Comparison of ENCODE assay signal across 8 cellular contexts in the genomic region with DNA sequence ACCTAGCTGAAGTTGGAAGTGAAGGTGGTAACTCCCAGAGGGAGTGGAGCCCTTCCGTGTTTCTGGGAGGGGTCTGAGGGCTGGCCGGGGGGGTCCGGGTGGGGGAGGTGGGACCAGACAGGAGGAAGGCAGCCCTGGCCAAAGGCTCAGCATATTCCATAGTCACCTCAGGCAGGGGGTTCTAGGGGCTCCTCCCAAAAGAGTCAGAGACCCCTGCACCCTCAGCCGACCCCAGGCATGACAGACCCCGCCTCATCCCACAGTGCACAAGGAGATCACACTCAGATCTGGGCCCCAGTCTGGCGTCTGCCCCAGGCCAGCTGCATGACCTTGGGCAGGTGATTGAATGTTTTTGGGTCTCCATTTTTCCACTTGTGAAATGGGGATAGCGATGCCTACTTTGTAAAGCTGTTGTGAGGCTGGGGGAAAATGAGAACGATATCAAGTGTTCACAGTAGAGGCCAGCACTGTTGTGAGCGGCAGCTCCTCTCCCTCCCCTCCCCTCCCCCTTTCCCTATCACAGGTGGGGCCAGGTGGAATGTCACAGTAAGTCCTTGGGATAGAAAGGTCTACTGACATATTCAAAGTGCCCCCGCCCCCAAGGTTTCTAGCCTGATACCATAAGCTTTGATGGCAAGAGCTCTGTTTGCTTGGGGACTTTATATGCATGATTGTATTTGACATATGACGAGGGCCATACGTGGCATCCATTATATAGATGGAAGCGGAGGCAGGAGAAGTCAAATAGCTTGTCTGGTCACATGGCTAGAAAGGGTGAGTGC. TPM values are rescaled to one million over a fixed set of nuclear protein-coding genes. Genes with fewer than 3 reads are reported as not detected.
DNase-seq lines count a peak whose midpoint lies in the region; ATAC-seq, FAIRE-seq and TF ChIP-seq lines count a peak whose summit lies in the region.

No MANE protein-coding gene starts in this region.

- peak overlapping the region; percentile 97 for H2BK5ac ChIP-seq in H1 (ENCODE audit: low read depth, low read length)

- POLR2A ChIA-PET in H1 (lab: Charles Lee; ENCODE audit: partially characterized antibody), result interaction anchor here (0.6 to 39.2 kb wide), 29 partner anchors 8 to 844 kb away, joined by 3 to 895 read pairs (median 6); a partner anchor contains a TSS

- 82% methylated on average over 7 of the region's 13 CpGs; no CpG with 5 or more reads in 1 of the 2 experiments for WGBS in H1 (ENCODE audit: extremely low coverage in 1 of 2, insufficient coverage in 1 of 2, insufficient read length in 1 of 2, insufficient replicate concordance in 2 of 2, low coverage in 1 of 2, low lambda C conversion rate in 2 of 2, missing lambda C conversion rate in 1 of 2), 2 experiments
- 47 to 49% methylated on average over 13 of the region's 13 CpGs for WGBS in pancreas, 2 donors

- peak overlapping the region; percentile 97 for H3K18ac ChIP-seq in H1 (ENCODE audit: extremely low read depth, low read length)

- H3K27ac ChIP-seq in H1 (ENCODE audit: low read depth, low read length), result peak overlapping the region; percentile 55; the same call in 1 of the 2 replicates
- H3K27ac ChIP-seq in pancreas, result peak overlapping the region; percentile 69 to 90 (median 82)

- peak overlapping the region; percentile 16 for H4K91ac ChIP-seq in H1 (replicated peaks; ENCODE audit: insufficient read length, low read length)

- no peak overlapping the region for H4K8ac ChIP-seq in H1 (ENCODE audit: extremely low read depth, insufficient read depth, low read length)

- H3K14ac ChIP-seq in H1 (ENCODE audit: insufficient read length), result no peak overlapping the region

- H3K9ac ChIP-seq in NT2/D1 (ENCODE audit: insufficient read length, low read depth), result peak overlapping the region; percentile 61
- no peak overlapping the region for H3K9ac ChIP-seq in H1 (replicated peaks in 1 of 4; ENCODE audit: extremely low read depth in 1 of 4, low read depth in 3 of 4, low read length in 3 of 4)

- no peak for TF ChIP-seq CTCF in H1 (IDR thresholded peaks at IDR 0.05; ENCODE audit: control extremely low read depth in 1 of 3, insufficient read depth in 1 of 3, low read depth in 1 of 3, low read length in 3 of 3)
- TF ChIP-seq CTCF in pancreas (IDR thresholded peaks at IDR 0.05), result no peak

- no peak overlapping the region for H3K4ac ChIP-seq in H1 (replicated peaks; ENCODE audit: insufficient read length, low read depth, low read length)

- peak overlapping the region; percentile 4 for H4K5ac ChIP-seq in H1 (ENCODE audit: insufficient read length, low read depth, low read length)

- H3K4me1 ChIP-seq in NT2/D1 (ENCODE audit: insufficient read depth, insufficient read length) (peaks cover 27% of the 10 kb centered on the region), H1 (replicated peaks in 1 of 4; ENCODE audit: control insufficient read depth in 3 of 4, insufficient read depth in 4 of 4, low read length in 3 of 4) (peaks cover 16 to 34% (median 26%) of the 10 kb centered on the region in 4 experiments), pancreas (peaks cover 33 to 50% (median 47%) of the 10 kb centered on the region in 3 donors)

- DNase-seq in COLO668 (lab: John Stamatoyannopoulos, UW; ENCODE audit: unreplicated experiment) (peak; percentile 4), NT2/D1 (ENCODE audit: low read depth, low spot score) (no peak), H1 (ENCODE audit: low read depth in 1 of 2, low spot score in 2 of 2) (no peak), pancreas (peak in 1 of 6 donors; percentile 49), middle frontal gyrus (ENCODE audit: extremely low spot score, low spot score) (no peak), DMS114 treated with DMSO at 0.1 percent for 48 hours (lab: John Stamatoyannopoulos, UW; ENCODE audit: unreplicated experiment) (no peak)

- H3K9me3 ChIP-seq in NT2/D1 (ENCODE audit: insufficient read depth, low read length) (no peaks in the 10 kb centered on the region), H1 (ENCODE audit: insufficient read depth in 2 of 2, low read depth in 1 of 2, low read length in 1 of 2) (no peaks in the 10 kb centered on the region; a peak in 1 of 4 replicates), pancreas (no peaks in the 10 kb centered on the region)

- CTCF ChIA-PET in H1 (lab: Charles Lee; ENCODE audit: partially characterized antibody), result interaction anchor here (0.6 to 4.2 kb wide), 22 partner anchors 10 to 1708 kb away, joined by 3 to 33 read pairs (median 4); no protein-coding TSS in a partner anchor

- H4K20me1 ChIP-seq in H1 (replicated peaks in 1 of 2; ENCODE audit: control insufficient read depth in 1 of 2, insufficient read depth in 2 of 2, low read length in 2 of 2), result no peaks in the 10 kb centered on the region

- no peak overlapping the region for H3K56ac ChIP-seq in H1 (replicated peaks; ENCODE audit: insufficient read length, low read depth, low read length)

- H3K36me3 ChIP-seq in NT2/D1 (ENCODE audit: insufficient read depth, insufficient read length, low read length) (no peaks in the 10 kb centered on the region), H1 (ENCODE audit: control insufficient read depth in 2 of 4, insufficient read depth in 4 of 4, low read length in 3 of 4) (no peaks in the 10 kb centered on the region), pancreas (no peaks in the 10 kb centered on the region)

- intact Hi-C loops in pancreas (cut with DNase I), result loop anchor here in 1 of 3 donors (10.0 kb wide), 1 partner anchor 97 kb away; no protein-coding TSS in a partner anchor

- H3K27me3 ChIP-seq in NT2/D1 (ENCODE audit: insufficient read depth, insufficient read length) (peaks cover 6% of the 10 kb centered on the region), H1 (replicated peaks in 1 of 4; ENCODE audit: control insufficient read depth in 3 of 4, extremely low read depth in 1 of 4, insufficient read depth in 3 of 4, low read length in 3 of 4) (no peaks in the 10 kb centered on the region), pancreas (no peaks in the 10 kb centered on the region)

- no peak for TF ChIP-seq EP300 in H1 (IDR thresholded peaks at IDR 0.05; ENCODE audit: borderline replicate concordance in 1 of 2, low read depth in 2 of 2, low read length in 2 of 2)

- H2BK12ac ChIP-seq in H1 (ENCODE audit: low read depth, low read length), result peak overlapping the region; percentile 100

- H3K79me2 ChIP-seq in H1 (ENCODE audit: control insufficient read depth in 1 of 2, insufficient read depth in 2 of 2, low read length in 2 of 2), result no peaks in the 10 kb centered on the region

- FAIRE-seq in H1 (lab: Jason Lieb, UNC), result no peak
- FAIRE-seq in pancreas (lab: Jason Lieb, UNC), result no peak

- H2AFZ ChIP-seq in H1 (ENCODE audit: low read length), result peak overlapping the region; percentile 73; the same call in 1 of the 2 replicates

- H3K4me2 ChIP-seq in H1 (ENCODE audit: insufficient read depth in 1 of 2, low read depth in 2 of 2, low read length in 2 of 2), result peak overlapping the region; percentile 15 to 47; a peak in 2 of 4 replicates

- H2BK15ac ChIP-seq in H1 (ENCODE audit: low read length), result no peak overlapping the region

- H3K4me3 ChIP-seq in NT2/D1 (ENCODE audit: insufficient read length, low read depth) (no peak overlapping the region), H1 (ENCODE audit: extremely low read depth in 1 of 4, insufficient read depth in 2 of 4, low read depth in 3 of 4, low read length in 4 of 4) (no peak overlapping the region; a peak in 1 of 8 replicates), pancreas (no peak overlapping the region)

- H3K23me2 ChIP-seq in H1 (ENCODE audit: low read depth, low read length), result no peaks in the 10 kb centered on the region; the same call in 1 of the 2 replicates

- H2BK120ac ChIP-seq in H1 (replicated peaks; ENCODE audit: low read depth, low read length), result peak overlapping the region; percentile 7

- no peak overlapping the region for H3K23ac ChIP-seq in H1 (ENCODE audit: insufficient read length)

- no peaks in the 10 kb centered on the region for H3K79me1 ChIP-seq in H1 (ENCODE audit: low read depth, low read length)

- TF ChIP-seq POLR2A in H1 (IDR thresholded peaks at IDR 0.05; ENCODE audit: control extremely low read depth in 1 of 2, low read depth in 2 of 2, low read length in 2 of 2), result no peak

- peak overlapping the region; percentile 88; the same call in 1 of the 2 replicates for H2AK5ac ChIP-seq in H1 (ENCODE audit: low read depth, low read length)

- TF ChIP-seq RAD21 in H1 (IDR thresholded peaks at IDR 0.05 in 1 of 2, conservative IDR thresholded peaks at IDR 0.05 in 1 of 2; ENCODE audit: low read depth in 2 of 2, low read length in 2 of 2), result no peak

- peak in 1 of 4 donors; percentile 32 for ATAC-seq in pancreas
- ATAC-seq in HG03432 (IDR thresholded peaks at IDR 0.05; ENCODE audit: unreplicated experiment), result no peak
- ATAC-seq in HG03521 (IDR thresholded peaks at IDR 0.05; ENCODE audit: unreplicated experiment), result no peak

- peak overlapping the region; percentile 94; the same call in 1 of the 2 replicates for H2BK20ac ChIP-seq in H1 (ENCODE audit: low read length)

TF ChIP-seq in H1, 55 proteins besides CTCF, POLR2A, EP300 and RAD21 (continues in another document):
- TF ChIP-seq CHD1 (IDR thresholded peaks at IDR 0.05; ENCODE audit: low read depth, low read length), result no peak
- no peak for TF ChIP-seq SAP30 (IDR thresholded peaks at IDR 0.05; ENCODE audit: insufficient read depth, insufficient replicate concordance, low read length)
- no peak for TF ChIP-seq POLR2AphosphoS5 (IDR thresholded peaks at IDR 0.05; ENCODE audit: low read depth, low read length)

RNA-seq across cellular contexts. Expression of a gene that starts 33.3 kb away (rescaled TPM):
- total RNA-seq in H1 (2021; fragmentation: NEBNext Ultra II Directional; extraction: Animal tissue kit (Norgen Biotek cat#: 25700)), result 19.6 and 20.5 TPM in 2 replicates
- polyA plus RNA-seq in H1 (2011; rRNA removed), result 10.8 and 16.0 TPM in 2 replicates
- 12.4 TPM for polyA plus RNA-seq in H1 (2011; cell fraction: cytosol; rRNA removed)
- 23.3 TPM for polyA plus RNA-seq in H1 (2011; cell fraction: nucleus; rRNA removed)
- 10.7 to 18.5 TPM (median 16.7 TPM) in 4 replicates for polyA plus RNA-seq in H1 (2012, experiment 1 of 2)
- polyA plus RNA-seq in H1 (2012, experiment 2 of 2), result 12.5 TPM
- polyA plus RNA-seq in H1 (2013, experiment 1 of 2), result 14.1 TPM
- polyA plus RNA-seq in H1 (2013, experiment 2 of 2), result 15.3 TPM
- 9.2 and 9.8 TPM in 2 replicates for polyA minus RNA-seq in H1 (2011; rRNA and poly(A)+ RNA removed)
- 12.0 TPM for polyA minus RNA-seq in H1 (2011; cell fraction: cytosol; rRNA and poly(A)+ RNA removed)
- polyA minus RNA-seq in H1 (2011; cell fraction: nucleus; rRNA and poly(A)+ RNA removed), result 13.9 TPM
- 10 to 100 TPM; 14.6 to 19.7 (median 17.7) TPM for total RNA-seq in pancreas
- polyA plus RNA-seq in pancreas, result 10 to 100 TPM; 19.3 to 22.0 TPM

RNA-seq across cellular contexts. Expression of a gene that starts 47.7 kb away (rescaled TPM):
- 42.1 and 47.4 TPM in 2 replicates for total RNA-seq in H1 (2021; fragmentation: NEBNext Ultra II Directional; extraction: Animal tissue kit (Norgen Biotek cat#: 25700))
- polyA plus RNA-seq in H1 (2011; rRNA removed) (108 and 187 TPM in 2 replicates), pancreas (100 to 1,000 TPM; 228 to 795 TPM)
- polyA plus RNA-seq in H1 (2011; cell fraction: cytosol; rRNA removed), result 146 TPM
- 143 TPM for polyA plus RNA-seq in H1 (2011; cell fraction: nucleus; rRNA removed)
- 55.0 to 142 TPM (median 113 TPM) in 4 replicates for polyA plus RNA-seq in H1 (2012, experiment 1 of 2)
- polyA plus RNA-seq in H1 (2012, experiment 2 of 2), result 62.5 TPM
- 18.5 TPM for polyA plus RNA-seq in H1 (2013, experiment 1 of 2)
- 19.9 TPM for polyA plus RNA-seq in H1 (2013, experiment 2 of 2)
- polyA minus RNA-seq in H1 (2011; rRNA and poly(A)+ RNA removed), result 63.3 and 82.3 TPM in 2 replicates
- polyA minus RNA-seq in H1 (2011; cell fraction: cytosol; rRNA and poly(A)+ RNA removed), result 113 TPM
- polyA minus RNA-seq in H1 (2011; cell fraction: nucleus; rRNA and poly(A)+ RNA removed), result 186 TPM
- 1,000 to 10,000 TPM in 1 of 6 donors, 100 to 1,000 TPM in 3, 10 to 100 TPM in 2; 61.6 to 1,144 (median 191) TPM for total RNA-seq in pancreas
